In the genomic region with DNA sequence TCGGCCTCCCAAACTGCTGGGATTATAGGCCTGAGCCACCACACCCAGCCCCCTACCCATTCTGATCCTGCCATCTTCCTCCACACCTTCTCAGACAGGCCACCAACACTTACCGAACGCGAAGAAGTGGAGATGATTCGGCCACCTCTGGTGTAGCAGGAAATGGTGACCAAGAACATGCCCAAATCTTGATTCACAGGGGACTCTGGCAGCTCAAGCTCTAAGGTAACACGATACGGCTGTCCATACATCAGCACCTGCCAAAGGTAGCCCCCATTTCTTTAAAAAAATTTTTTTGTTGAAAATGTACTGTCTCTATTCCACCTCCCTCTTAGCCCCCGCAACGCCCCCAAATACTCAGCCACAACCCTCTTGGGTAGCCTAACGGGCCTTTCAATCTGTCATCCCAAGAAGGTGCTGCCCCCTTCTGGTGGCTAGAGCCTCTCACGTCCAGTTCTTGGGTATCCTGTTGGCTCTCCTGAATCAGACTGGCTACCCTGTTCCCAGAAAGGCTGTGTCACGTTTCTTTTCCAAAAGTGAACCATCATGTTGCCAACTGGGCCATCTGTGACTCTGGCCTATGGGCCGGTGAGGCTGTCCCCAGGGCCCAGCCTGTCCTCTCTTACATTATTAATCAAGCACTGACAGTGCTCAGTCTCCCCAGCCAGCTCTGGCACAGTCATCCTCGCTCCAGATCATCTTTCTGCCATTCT, we compare ENCODE assay signal across 9 cellular contexts. TPM values are rescaled to one million over a fixed set of nuclear protein-coding genes. Genes with fewer than 3 reads are reported as not detected.
DNase-seq lines count a peak whose midpoint lies in the region; ATAC-seq and TF ChIP-seq lines count a peak whose summit lies in the region.
"Had no signal": no experiment of that assay in that cellular context is flagged by ENCODE, and none has a peak within 500 bp of the region (broad histone marks: within the 10 kb centered on the region; RNA-seq: fewer than 3 reads in every experiment).

No MANE protein-coding gene starts in this region.

- CTCF ChIA-PET in Panc1 (lab: Charles Lee), result interaction anchor here (0.7 kb wide), 1 partner anchor 76 kb away, joined by 6 read pairs; no protein-coding TSS in a partner anchor

- no peaks in the 10 kb centered on the region for H3K27me3 ChIP-seq in CD4-positive, CD25-positive, alpha-beta regulatory T cell (ENCODE audit: control insufficient read depth, insufficient read depth, low read length)
- H3K27me3 ChIP-seq in Panc1 (ENCODE audit: control insufficient read depth, insufficient read depth, low read length) (no peaks in the 10 kb centered on the region), fibroblast of lung (ENCODE audit: control insufficient read depth, insufficient read depth, low read length) (no peaks in the 10 kb centered on the region), neural progenitor cell (no peaks in the 10 kb centered on the region), subcutaneous abdominal adipose tissue (ENCODE audit: control insufficient read depth in 5 of 5, insufficient read depth in 4 of 5, low read length in 5 of 5) (no peaks in the 10 kb centered on the region)

- no TSS peak for BruUV-seq in Panc1 (replicated peaks; lab: Mats Ljungman, UMichigan)

- peaks cover 5% of the 10 kb centered on the region for H3F3A ChIP-seq in neural progenitor cell (ENCODE audit: low read depth)

- no peaks in the 10 kb centered on the region for H3K36me3 ChIP-seq in CD4-positive, CD25-positive, alpha-beta regulatory T cell (ENCODE audit: control insufficient read depth, insufficient read depth, low read length)
- H3K36me3 ChIP-seq in Panc1 (ENCODE audit: control insufficient read depth, insufficient read depth, low read length), result no peaks in the 10 kb centered on the region
- H3K36me3 ChIP-seq in fibroblast of lung (ENCODE audit: control insufficient read depth, insufficient read depth, low read length), result peaks cover 16% of the 10 kb centered on the region
- H3K36me3 ChIP-seq in neural progenitor cell, result no peaks in the 10 kb centered on the region
- H3K36me3 ChIP-seq in subcutaneous abdominal adipose tissue (ENCODE audit: control insufficient read depth in 5 of 5, insufficient read depth in 5 of 5, low read length in 5 of 5), result peaks cover 0 to 42% (median 27%) of the 10 kb centered on the region in 5 donors

- H3K27ac Mint-ChIP-seq in CD4-positive, CD25-positive, alpha-beta regulatory T cell, result peak overlapping the region in 1 of 3 donors; percentile 52
- H3K27ac Mint-ChIP-seq in HFFc6, result peak overlapping the region; percentile 70
- H3K27ac Mint-ChIP-seq in neural progenitor cell, result peak overlapping the region; percentile 65

- H3K4me3 Mint-ChIP-seq in CD4-positive, CD25-positive, alpha-beta regulatory T cell, result peak overlapping the region in 1 of 4 donors; percentile 34
- H3K4me3 Mint-ChIP-seq in HFFc6 (no peak overlapping the region), neural progenitor cell (peak overlapping the region; percentile 11)
- H3K4me3 Mint-ChIP-seq: IgD-negative memory B cell had no signal

- H3K4me2 ChIP-seq in fibroblast of lung (ENCODE audit: extremely low read depth, insufficient read depth, low read length) (no peak overlapping the region), neural progenitor cell (no peak overlapping the region)

- H3K27ac ChIP-seq in CD4-positive, CD25-positive, alpha-beta regulatory T cell (ENCODE audit: insufficient read depth, low read length, poor library complexity, severe bottlenecking), result no peak overlapping the region
- no peak overlapping the region for H3K27ac ChIP-seq in Panc1 (ENCODE audit: low read length)
- H3K27ac ChIP-seq in fibroblast of lung (ENCODE audit: insufficient read depth, low read length), result no peak overlapping the region
- H3K27ac ChIP-seq in neural progenitor cell, result no peak overlapping the region
- H3K27ac ChIP-seq in subcutaneous abdominal adipose tissue (ENCODE audit: low read depth, low read length), result peak overlapping the region; percentile 60

- DNase-seq in CD4-positive, CD25-positive, alpha-beta regulatory T cell, result peak; percentile 63 to 85 (median 75)
- DNase-seq in HFFc6 (peak; percentile 75), Panc1 (ENCODE audit: low read depth, low spot score) (peak; percentile 46), fibroblast of lung (ENCODE audit: low read depth in 2 of 2) (peak; percentile 71 to 89), neural progenitor cell (ENCODE audit: low spot score) (peak; percentile 91)
- DNase-seq in activated T-cell treated with anti-CD3 and anti-CD28 coated beads, Interleukin-2, amount 50 U/mL, for 48 hours, result peak; percentile 81 to 83

- in situ Hi-C loops in Panc1 (cut with HindIII; ENCODE audit: low pct_unique_long_range_greater_than_20kb, low sequenced_read_pairs), result no loop called here

- H3K79me2 ChIP-seq in fibroblast of lung (ENCODE audit: control insufficient read depth, insufficient read depth, low read length) (no peaks in the 10 kb centered on the region), neural progenitor cell (ENCODE audit: low read depth) (no peaks in the 10 kb centered on the region)

- no peaks in the 10 kb centered on the region for H3K9me3 ChIP-seq in CD4-positive, CD25-positive, alpha-beta regulatory T cell (ENCODE audit: control insufficient read depth in 2 of 2, low read length in 2 of 2)
- H3K9me3 ChIP-seq in Panc1 (ENCODE audit: control insufficient read depth, insufficient read depth, low read depth, low read length), result no peaks in the 10 kb centered on the region
- H3K9me3 ChIP-seq in fibroblast of lung (ENCODE audit: control insufficient read depth, insufficient read depth, low read depth, low read length), result no peaks in the 10 kb centered on the region
- no peaks in the 10 kb centered on the region for H3K9me3 ChIP-seq in neural progenitor cell (ENCODE audit: low read depth)
- H3K9me3 ChIP-seq in subcutaneous abdominal adipose tissue (ENCODE audit: control insufficient read depth in 5 of 5, low read length in 5 of 5), result no peaks in the 10 kb centered on the region

- H3K4me1 Mint-ChIP-seq in CD4-positive, CD25-positive, alpha-beta regulatory T cell, result peaks cover 0 to 8% (median 7%) of the 10 kb centered on the region in 4 donors
- H3K4me1 Mint-ChIP-seq in HFFc6 (ENCODE audit: low read depth) (peaks cover 17% of the 10 kb centered on the region), neural progenitor cell (peaks cover 4% of the 10 kb centered on the region)

- H3K4me1 ChIP-seq in CD4-positive, CD25-positive, alpha-beta regulatory T cell (ENCODE audit: control insufficient read depth, insufficient read depth, low read length, poor library complexity, severe bottlenecking), result no peaks in the 10 kb centered on the region
- no peaks in the 10 kb centered on the region for H3K4me1 ChIP-seq in Panc1 (ENCODE audit: control insufficient read depth, insufficient read depth, low read length)
- H3K4me1 ChIP-seq in fibroblast of lung (ENCODE audit: control insufficient read depth, extremely low read depth, insufficient read depth, low read length), result peaks cover 7% of the 10 kb centered on the region
- H3K4me1 ChIP-seq in neural progenitor cell, result no peaks in the 10 kb centered on the region
- H3K4me1 ChIP-seq in subcutaneous abdominal adipose tissue (ENCODE audit: control insufficient read depth in 5 of 5, insufficient read depth in 5 of 5, low read length in 5 of 5), result peaks cover 7 to 19% (median 17%) of the 10 kb centered on the region in 5 donors

- peak; percentile 72 to 75 for ATAC-seq in CD4-positive, CD25-positive, alpha-beta regulatory T cell (ENCODE audit: low read depth in 2 of 2)
- ATAC-seq in Panc1 (peak; percentile 85), HG02852 (IDR thresholded peaks at IDR 0.05; ENCODE audit: unreplicated experiment) (no peak)

- POLR2A ChIA-PET in Panc1 (lab: Charles Lee), result interaction anchor here (0.6 kb wide), 1 partner anchor 136 kb away, joined by 3 read pairs; no protein-coding TSS in a partner anchor

- no peak overlapping the region for H3K9ac ChIP-seq in fibroblast of lung (ENCODE audit: insufficient read depth, low read length)
- no peak overlapping the region for H3K9ac ChIP-seq in neural progenitor cell
- H3K9ac ChIP-seq in subcutaneous abdominal adipose tissue (ENCODE audit: low read length in 5 of 5), result peak overlapping the region in 2 of 5 donors; percentile 14 to 66

- H2AFZ ChIP-seq in fibroblast of lung (ENCODE audit: low read length) (no peak overlapping the region), neural progenitor cell (replicated peaks) (no peak overlapping the region)

- H3K27me3 Mint-ChIP-seq in CD4-positive, CD25-positive, alpha-beta regulatory T cell, result peaks cover 3% of the 10 kb centered on the region
- H3K27me3 Mint-ChIP-seq in HFFc6 (ENCODE audit: insufficient read depth) (no peaks in the 10 kb centered on the region; the same call in 1 of the 2 replicates), neural progenitor cell (ENCODE audit: insufficient read depth, low read depth) (peaks cover 2% of the 10 kb centered on the region)
- H3K27me3 Mint-ChIP-seq: IgD-negative memory B cell had no signal

- peak; percentile 89 for TF ChIP-seq CTCF in HFFc6 (IDR thresholded peaks at IDR 0.05)
- TF ChIP-seq CTCF in Panc1 (IDR thresholded peaks at IDR 0.05), result peak; percentile 90
- peak; percentile 84 to 88 for TF ChIP-seq CTCF in fibroblast of lung (conservative IDR thresholded peaks at IDR 0.05 in 1 of 2, IDR thresholded peaks at IDR 0.05 in 1 of 2; ENCODE audit: low read depth in 1 of 2, low read length in 2 of 2)
- peak; percentile 89 for TF ChIP-seq CTCF in neural progenitor cell (IDR thresholded peaks at IDR 0.05)

- intact Hi-C loops in Panc1 (cut with micrococcal nuclease; ENCODE audit: unreplicated experiment), result no loop called here

- peaks cover 15% of the 10 kb centered on the region for H3K36me3 Mint-ChIP-seq in CD4-positive, CD25-positive, alpha-beta regulatory T cell
- H3K36me3 Mint-ChIP-seq in HFFc6 (ENCODE audit: low read depth) (peaks cover 18% of the 10 kb centered on the region), neural progenitor cell (peaks cover 18% of the 10 kb centered on the region)

- H3K4me3 ChIP-seq in CD4-positive, CD25-positive, alpha-beta regulatory T cell (ENCODE audit: low read depth, low read length), result no peak overlapping the region
- H3K4me3 ChIP-seq in Panc1 (ENCODE audit: low read depth in 2 of 2, low read length in 2 of 2), result no peak overlapping the region
- no peak overlapping the region for H3K4me3 ChIP-seq in fibroblast of lung (replicated peaks in 1 of 4; ENCODE audit: control extremely low read depth in 1 of 4, insufficient read depth in 1 of 4, low read depth in 3 of 4, low read length in 4 of 4)
- H3K4me3 ChIP-seq in neural progenitor cell, result no peak overlapping the region
- H3K4me3 ChIP-seq in subcutaneous abdominal adipose tissue (ENCODE audit: low read depth in 1 of 5, low read length in 5 of 5), result no peak overlapping the region

- H3K9me3 Mint-ChIP-seq in CD4-positive, CD25-positive, alpha-beta regulatory T cell, result no peaks in the 10 kb centered on the region
- H3K9me3 Mint-ChIP-seq in HFFc6 (no peaks in the 10 kb centered on the region), neural progenitor cell (no peaks in the 10 kb centered on the region)
- H3K9me3 Mint-ChIP-seq: IgD-negative memory B cell had no signal

- H4K20me1 ChIP-seq in fibroblast of lung (ENCODE audit: control insufficient read depth, extremely low read depth, insufficient read depth, low read length) (no peaks in the 10 kb centered on the region), neural progenitor cell (ENCODE audit: low read depth) (no peaks in the 10 kb centered on the region)

RNA-seq across cellular contexts. Expression of a gene that starts 5.3 kb away (rescaled TPM):
- total RNA-seq in CD4-positive, CD25-positive, alpha-beta regulatory T cell, result not detected
- not detected for polyA plus RNA-seq in CD4-positive, CD25-positive, alpha-beta regulatory T cell
- total RNA-seq in HFFc6 (2021; fragmentation: NEBNext Ultra II Directional; extraction: Animal tissue kit (Norgen Biotek cat#: 25700)), result 1 to 10 TPM; 1.2 to 4.0 (median 1.4) TPM
- total RNA-seq in Panc1 (2021; ENCODE audit: unreplicated experiment) (0.13 TPM), fibroblast of lung (13.4 and 31.5 TPM in 2 replicates), neural progenitor cell (ENCODE audit: low replicate concordance) (0.40 TPM in 1 of 2 replicates, not detected in the other)
- polyA plus RNA-seq in Panc1 (2012; ENCODE audit: insufficient read length), result 0.08 TPM
- 7.9 and 12.7 TPM in 2 replicates for polyA plus RNA-seq in fibroblast of lung
- polyA plus RNA-seq in fibroblast of lung (2012), result 17.4 and 26.8 TPM in 2 replicates
- 16.4 and 16.8 TPM in 2 replicates for polyA minus RNA-seq in fibroblast of lung (ENCODE audit: low replicate concordance)
- polyA plus RNA-seq: IgD-negative memory B cell had no signal

RNA-seq across cellular contexts. Expression of a gene that starts 12.6 kb away (rescaled TPM):
- total RNA-seq in CD4-positive, CD25-positive, alpha-beta regulatory T cell, result 23.9 TPM
- polyA plus RNA-seq in CD4-positive, CD25-positive, alpha-beta regulatory T cell, result 10 to 100 TPM; 36.2 to 49.2 (median 42.9) TPM
- 10 to 100 TPM; 50.7 to 67.4 (median 56.8) TPM for total RNA-seq in HFFc6 (2021; fragmentation: NEBNext Ultra II Directional; extraction: Animal tissue kit (Norgen Biotek cat#: 25700))
- total RNA-seq in Panc1 (2021; ENCODE audit: unreplicated experiment) (82.1 TPM), fibroblast of lung (37.8 and 62.1 TPM in 2 replicates), neural progenitor cell (ENCODE audit: low replicate concordance) (34.6 and 63.1 TPM in 2 replicates)
- polyA plus RNA-seq in Panc1 (2012; ENCODE audit: insufficient read length), result 132 TPM
- polyA plus RNA-seq in fibroblast of lung, result 35.5 and 54.0 TPM in 2 replicates
- 33.6 and 47.4 TPM in 2 replicates for polyA plus RNA-seq in fibroblast of lung (2012)
- polyA minus RNA-seq in fibroblast of lung (ENCODE audit: low replicate concordance), result 319 and 376 TPM in 2 replicates

RNA-seq across cellular contexts. Expression of a gene that starts 12.9 kb away (rescaled TPM):
- not detected for total RNA-seq in CD4-positive, CD25-positive, alpha-beta regulatory T cell
- under 1 TPM in 2 of 4 donors, not detected in 2; 0.21 to 0.72 TPM for polyA plus RNA-seq in CD4-positive, CD25-positive, alpha-beta regulatory T cell
- total RNA-seq in HFFc6 (2021; fragmentation: NEBNext Ultra II Directional; extraction: Animal tissue kit (Norgen Biotek cat#: 25700)), result not detected
- total RNA-seq in Panc1 (2021; ENCODE audit: unreplicated experiment) (not detected), fibroblast of lung (not detected in 2 replicates), neural progenitor cell (ENCODE audit: low replicate concordance) (2.0 TPM in 1 of 2 replicates, not detected in the other)
- 0.93 TPM for polyA plus RNA-seq in Panc1 (2012; ENCODE audit: insufficient read length)
- polyA plus RNA-seq in fibroblast of lung, result 0.07 TPM in 1 of 2 replicates, not detected in the other
- polyA plus RNA-seq in fibroblast of lung (2012), result 0.14 and 0.15 TPM in 2 replicates
- polyA minus RNA-seq in fibroblast of lung (ENCODE audit: low replicate concordance), result not detected in 2 replicates

RNA-seq across cellular contexts. Expression of a gene that starts 15.7 kb away (rescaled TPM):
- 204 TPM for total RNA-seq in CD4-positive, CD25-positive, alpha-beta regulatory T cell
- polyA plus RNA-seq in CD4-positive, CD25-positive, alpha-beta regulatory T cell, result 100 to 1,000 TPM; 221 to 252 (median 236) TPM
- total RNA-seq in HFFc6 (2021; fragmentation: NEBNext Ultra II Directional; extraction: Animal tissue kit (Norgen Biotek cat#: 25700)), result 100 to 1,000 TPM in 3 of 6 experiments, 10 to 100 TPM in 3; 85.2 to 114 (median 96.5) TPM
- total RNA-seq in Panc1 (2021; ENCODE audit: unreplicated experiment), result 105 TPM
- polyA plus RNA-seq in Panc1 (2012; ENCODE audit: insufficient read length), result 201 TPM
- 143 and 229 TPM in 2 replicates for total RNA-seq in fibroblast of lung
- 76.4 and 88.6 TPM in 2 replicates for polyA plus RNA-seq in fibroblast of lung
- 94.8 and 108 TPM in 2 replicates for polyA plus RNA-seq in fibroblast of lung (2012)
- 22.4 and 24.9 TPM in 2 replicates for polyA minus RNA-seq in fibroblast of lung (ENCODE audit: low replicate concordance)
- 60.7 and 129 TPM in 2 replicates for total RNA-seq in neural progenitor cell (ENCODE audit: low replicate concordance)

RNA-seq across cellular contexts. Expression of a gene that starts 22.5 kb away (rescaled TPM):
- total RNA-seq in CD4-positive, CD25-positive, alpha-beta regulatory T cell, result 9.9 TPM
- polyA plus RNA-seq in CD4-positive, CD25-positive, alpha-beta regulatory T cell, result 1 to 10 TPM; 1.8 to 2.6 (median 2.2) TPM
- total RNA-seq in HFFc6 (2021; fragmentation: NEBNext Ultra II Directional; extraction: Animal tissue kit (Norgen Biotek cat#: 25700)), result 1 to 10 TPM; 2.8 to 4.5 (median 3.7) TPM
- total RNA-seq in Panc1 (2021; ENCODE audit: unreplicated experiment) (15.5 TPM), fibroblast of lung (3.6 and 4.5 TPM in 2 replicates), neural progenitor cell (ENCODE audit: low replicate concordance) (3.4 and 4.0 TPM in 2 replicates)
- 14.4 TPM for polyA plus RNA-seq in Panc1 (2012; ENCODE audit: insufficient read length)
- 3.1 and 3.4 TPM in 2 replicates for polyA plus RNA-seq in fibroblast of lung
- 2.0 and 2.7 TPM in 2 replicates for polyA plus RNA-seq in fibroblast of lung (2012)
- polyA minus RNA-seq in fibroblast of lung (ENCODE audit: low replicate concordance), result 3.9 and 14.8 TPM in 2 replicates
